ENCODE assay signal across 29 cellular contexts in the genomic region with DNA sequence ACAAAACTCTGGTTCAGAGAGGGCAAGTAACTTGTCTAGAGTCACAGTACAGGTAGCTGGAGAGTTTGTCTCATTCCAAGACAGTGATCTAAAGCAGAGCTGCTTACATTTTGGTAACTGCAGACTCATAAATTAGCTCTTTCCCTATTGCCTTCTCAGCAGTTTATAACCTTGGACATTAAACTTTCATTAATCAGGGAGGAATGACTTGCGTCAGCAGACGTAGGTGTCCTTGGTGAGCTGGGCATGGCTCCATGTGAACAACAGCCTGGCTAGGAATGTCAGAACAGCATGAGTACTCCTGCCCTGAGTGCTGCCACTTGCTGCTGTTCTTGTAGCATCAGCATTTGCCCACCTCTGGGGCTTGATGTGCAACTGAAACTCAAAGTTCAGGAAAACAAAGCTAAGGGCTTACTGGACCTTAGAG. TPM values are rescaled to one million over a fixed set of nuclear protein-coding genes. Genes with fewer than 3 reads are reported as not detected.
DNase-seq lines count a peak whose midpoint lies in the region; ATAC-seq, FAIRE-seq and TF ChIP-seq lines count a peak whose summit lies in the region.
"Had no signal": no experiment of that assay in that cellular context is flagged by ENCODE, and none has a peak within 500 bp of the region (broad histone marks: within the 10 kb centered on the region; RNA-seq: fewer than 3 reads in every experiment).

No MANE protein-coding gene starts in this region.

- H3K4me3 ChIP-seq in GM23248 (no peak overlapping the region), gastroesophageal sphincter (no peak overlapping the region), pancreas (no peak overlapping the region)
- H3K4me3 ChIP-seq: K562 had no signal

- H3K27ac ChIP-seq in GM23248, result no peak overlapping the region
- H3K27ac ChIP-seq in gastroesophageal sphincter, result no peak overlapping the region
- H3K27ac ChIP-seq in pancreas, result peak overlapping the region; percentile 19 to 82 (median 58)

- 27 to 54% methylated on average over 2 of the region's 2 CpGs for WGBS in GM23248 (ENCODE audit: low coverage in 1 of 2, low lambda C conversion rate in 2 of 2, missing lambda C conversion rate in 2 of 2), 2 experiments
- 17 to 42% methylated on average over 2 of the region's 2 CpGs for WGBS in gastroesophageal sphincter (ENCODE audit: low coverage in 1 of 2), 2 donors
- 11 to 14% methylated on average over 2 of the region's 2 CpGs for WGBS in pancreas, 2 donors

- no peak overlapping the region for H3K4me2 ChIP-seq in GM23248 (ENCODE audit: unreplicated experiment)

- intact Hi-C loops in left colon (cut with DNase I, micrococcal nuclease), result no loop called here
- intact Hi-C loops in pancreas (cut with DNase I), result no loop called here

- no peak for FAIRE-seq in pancreas (lab: Jason Lieb, UNC)
- FAIRE-seq: K562, keratinocyte, urothelium cell line had no signal

- DNase-seq in GM23248, result peak; percentile 55
- DNase-seq in left colon, result peak; percentile 11 to 68
- peak; percentile 68 to 91 (median 90) for DNase-seq in pancreas
- DNase-seq in NCI-H1105 treated with DMSO at 0.1 percent for 48 hours (lab: John Stamatoyannopoulos, UW), result no peak
- no peak for DNase-seq in omental fat pad (ENCODE audit: low spot score)
- no peak for DNase-seq in stimulated activated CD4-positive, alpha-beta T cell treated with anti-CD3 and anti-CD28 coated beads, Interleukin-12 subunit alpha, Interleukin-12 subunit beta, amount 100 ng/mL, for 4 hours
- DNase-seq: activated B cell treated with CpG ODN at 0.5 μM for 24 hours; activated CD4-positive, alpha-beta memory T cell treated with anti-CD3 and anti-CD28 coated beads for 36 hours; activated CD8-positive, alpha-beta memory T cell treated with anti-CD3 and anti-CD28 coated beads, Interleukin-2, amount 50 U/mL, for 48 hours; activated effector memory CD4-positive, alpha-beta T cell treated with Interleukin-2 at 50 U/mL for 16 hours; activated naive CD8-positive, alpha-beta T cell treated with anti-CD3 and anti-CD28 coated beads for 36 hours; C1 segment of cervical spinal cord; Caco-2; DMS79; effector memory CD4-positive, alpha-beta T cell; GF-D8; GOT3; NCI-H1436 treated with DMSO at 0.1 percent for 48 hours; NCI-H2107; NCI-H446 treated with DMSO at 0.1 percent for 48 hours; stimulated activated CD4-positive, alpha-beta T cell treated with anti-CD3 and anti-CD28 coated beads, Interleukin-1b, Interleukin-23, amount 100 ng/mL, for 48 hours; substantia nigra had no signal

- no peaks in the 10 kb centered on the region for H3K79me2 ChIP-seq in GM23248 (ENCODE audit: insufficient read depth)

- TF ChIP-seq CTCF in gastroesophageal sphincter (IDR thresholded peaks at IDR 0.05) (no peak), pancreas (IDR thresholded peaks at IDR 0.05) (no peak), omental fat pad (IDR thresholded peaks at IDR 0.05) (no peak)

- H3F3A ChIP-seq in GM23248 (ENCODE audit: insufficient read depth), result no peaks in the 10 kb centered on the region

- ATAC-seq in gastroesophageal sphincter, result peak; percentile 78
- peak; percentile 88 for ATAC-seq in left colon
- ATAC-seq in pancreas, result peak; percentile 88 to 92 (median 91)
- no peak for ATAC-seq in GM19452 (IDR thresholded peaks at IDR 0.05; ENCODE audit: unreplicated experiment)
- ATAC-seq in omental fat pad (ENCODE audit: low FRiP score), result no peak
- ATAC-seq: K562 had no signal

- H3K4me1 ChIP-seq in GM23248 (ENCODE audit: insufficient read depth) (no peaks in the 10 kb centered on the region), gastroesophageal sphincter (peaks cover 0 to 6% (median 0%) of the 10 kb centered on the region in 3 donors), pancreas (peaks cover 44 to 82% (median 68%) of the 10 kb centered on the region in 3 donors)

- in situ Hi-C loops in GM23248 (cut with MboI), result no loop called here

- H2AFZ ChIP-seq in GM23248, result no peak overlapping the region

- H3K27me3 ChIP-seq in GM23248 (replicated peaks; ENCODE audit: insufficient read depth), result 0 out of 2 replicates have a peak, but pooled peaks cover 4% of the 10 kb centered on the region
- peaks cover under 1% of the 10 kb centered on the region for H3K27me3 ChIP-seq in gastroesophageal sphincter
- no peaks in the 10 kb centered on the region for H3K27me3 ChIP-seq in pancreas

- no peak for TF ChIP-seq EP300 in gastroesophageal sphincter (IDR thresholded peaks at IDR 0.05)

- H3K36me3 ChIP-seq in GM23248 (ENCODE audit: low read depth), result no peaks in the 10 kb centered on the region
- H3K36me3 ChIP-seq in gastroesophageal sphincter, result no peaks in the 10 kb centered on the region
- no peaks in the 10 kb centered on the region for H3K36me3 ChIP-seq in pancreas

- no peaks in the 10 kb centered on the region for H4K20me1 ChIP-seq in GM23248 (ENCODE audit: insufficient read depth)

- no peaks in the 10 kb centered on the region for H3K9me3 ChIP-seq in GM23248 (ENCODE audit: low read depth)
- no peaks in the 10 kb centered on the region for H3K9me3 ChIP-seq in gastroesophageal sphincter
- no peaks in the 10 kb centered on the region for H3K9me3 ChIP-seq in pancreas

- H3K9me2 ChIP-seq in GM23248 (ENCODE audit: insufficient read depth), result no peaks in the 10 kb centered on the region

- TF ChIP-seq POLR2A in gastroesophageal sphincter (IDR thresholded peaks at IDR 0.05), result no peak

- no peak overlapping the region for H3K9ac ChIP-seq in GM23248

RNA-seq across cellular contexts. Expression of a gene that starts 2.2 kb away (rescaled TPM):
- not detected in 2 replicates for total RNA-seq in GM23248 (2014; rRNA removed; shearing (Covaris generic))
- polyA plus RNA-seq in GM23248 (2016; fragmentation: Nextera tagmentation; extraction: Ambion mirVana) (0.08 TPM in 1 of 2 replicates, not detected in the other), pancreas (100 to 1,000 TPM; 301 to 593 TPM)
- total RNA-seq in gastroesophageal sphincter (not detected), left colon (10 to 100 TPM in 1 of 2 donors, 1 to 10 TPM in 1; 2.7 to 39.3 TPM), pancreas (100 to 1,000 TPM in 5 of 6 donors, 10 to 100 TPM in 1; 75.0 to 856 (median 264) TPM), omental fat pad (under 1 TPM in 1 of 4 donors, not detected in 3; 0.38 TPM)
- total RNA-seq: activated B cell treated with CpG ODN at 0.5 μM for 24 hours; activated CD4-positive, alpha-beta memory T cell treated with anti-CD3 and anti-CD28 coated beads for 36 hours; activated naive CD8-positive, alpha-beta T cell treated with anti-CD3 and anti-CD28 coated beads for 36 hours; MCF 10A had no signal
- polyA plus RNA-seq: K562, keratinocyte had no signal

RNA-seq across cellular contexts. Expression of a gene that starts 39.2 kb away (rescaled TPM):
- total RNA-seq in GM23248 (2014; rRNA removed; shearing (Covaris generic)), result 10.2 and 16.6 TPM in 2 replicates
- polyA plus RNA-seq in GM23248 (2016; fragmentation: Nextera tagmentation; extraction: Ambion mirVana) (7.0 and 7.1 TPM in 2 replicates), pancreas (10 to 100 TPM; 16.1 to 19.1 TPM)
- total RNA-seq in gastroesophageal sphincter (10 to 100 TPM; 19.0 to 21.9 (median 20.5) TPM), left colon (10 to 100 TPM; 14.1 to 17.5 TPM), pancreas (10 to 100 TPM; 11.3 to 29.1 (median 19.7) TPM), omental fat pad (10 to 100 TPM; 17.0 to 29.2 (median 21.0) TPM)

RNA-seq across cellular contexts. Expression of a gene that starts 39.4 kb away (rescaled TPM):
- 5.8 and 11.5 TPM in 2 replicates for total RNA-seq in GM23248 (2014; rRNA removed; shearing (Covaris generic))
- 18.0 and 19.3 TPM in 2 replicates for polyA plus RNA-seq in GM23248 (2016; fragmentation: Nextera tagmentation; extraction: Ambion mirVana)
- 10 to 100 TPM; 11.3 to 14.8 (median 13.4) TPM for total RNA-seq in gastroesophageal sphincter
- 1 to 10 TPM; 8.1 to 8.8 TPM for total RNA-seq in left colon
- total RNA-seq in pancreas, result 1 to 10 TPM; 3.7 to 6.9 (median 6.4) TPM
- polyA plus RNA-seq in pancreas, result 1 to 10 TPM; 4.8 to 8.4 TPM
- 10 to 100 TPM in 3 of 4 donors, 1 to 10 TPM in 1; 9.9 to 13.7 (median 12.6) TPM for total RNA-seq in omental fat pad

RNA-seq across cellular contexts. Expression of a gene that starts 53.0 kb away (rescaled TPM):
- not detected in 2 replicates for total RNA-seq in GM23248 (2014; rRNA removed; shearing (Covaris generic))
- polyA plus RNA-seq in GM23248 (2016; fragmentation: Nextera tagmentation; extraction: Ambion mirVana) (0.19 TPM in 1 of 2 replicates, not detected in the other), pancreas (1 to 10 TPM; 1.4 to 2.0 TPM)
- total RNA-seq in gastroesophageal sphincter (under 1 TPM in 1 of 4 donors, not detected in 3; 0.25 TPM), left colon (not detected), pancreas (10 to 100 TPM in 1 of 6 donors, 1 to 10 TPM in 4, under 1 TPM in 1; 0.43 to 13.9 (median 1.5) TPM), omental fat pad (not detected)
- total RNA-seq: activated B cell treated with CpG ODN at 0.5 μM for 24 hours; activated CD4-positive, alpha-beta memory T cell treated with anti-CD3 and anti-CD28 coated beads for 36 hours; mesenteric fat pad had no signal

Comparison
In these comparisons a context has a peak if more than half of its experiments do, and no peak if none do; other contexts are left out.
1. DNase-seq: peak in GM23248 (single experiment), left colon (2 of 2) and pancreas (6 of 6); none in NCI-H1105 treated with DMSO at 0.1 percent for 48 hours (single experiment), omental fat pad (single experiment) and stimulated activated CD4-positive, alpha-beta T cell treated with anti-CD3 and anti-CD28 coated beads, Interleukin-12 subunit alpha, Interleukin-12 subunit beta, amount 100 ng/mL, for 4 hours (single experiment).
2. H3K27ac ChIP-seq: peak in pancreas (4 of 4); none in GM23248 (single experiment) and gastroesophageal sphincter (0 of 4).
3. ATAC-seq: peak in gastroesophageal sphincter (single experiment), left colon (single experiment) and pancreas (4 of 4); none in GM19452 (single experiment) and omental fat pad (single experiment).